8 cellular contexts compared by ENCODE assay signal in genomic region chr11:130001491-130002351, GRCh38. TPM values are rescaled to one million over a fixed set of nuclear protein-coding genes. Genes with fewer than 3 reads are reported as not detected.
DNase-seq lines count a peak whose midpoint lies in the region; ATAC-seq and TF ChIP-seq lines count a peak whose summit lies in the region.

No MANE protein-coding gene starts in this region.

- TF ChIP-seq CTCF in HL-60 (IDR thresholded peaks at IDR 0.05; ENCODE audit: insufficient read depth, low read length): no peak

- H3K27me3 ChIP-seq in HL-60 (ENCODE audit: insufficient read depth, poor library complexity, severe bottlenecking): no peaks in the 10 kb centered on the region

- DNase-seq in DMS53 (lab: John Stamatoyannopoulos, UW): peak; percentile 91
- peak; percentile 28 to 29 for DNase-seq in HL-60 (ENCODE audit: low read depth in 1 of 2, low spot score in 1 of 2)
- peak in 1 of 3 donors; percentile 17 for DNase-seq in T-helper 17 cell
- peak; percentile 50 for DNase-seq in cerebellar cortex (ENCODE audit: low spot score)
- peak; percentile 42 for DNase-seq in kidney tubule cell (ENCODE audit: low spot score)
- DNase-seq in stimulated activated CD4-positive, alpha-beta T cell treated with anti-CD3 and anti-CD28 coated beads, Interleukin-1b, Interleukin-23, amount 100 ng/mL, for 48 hours: peak; percentile 25
- DNase-seq in A172 (ENCODE audit: low spot score): no peak

- H3K27me3 Mint-ChIP-seq in T-helper 17 cell: no peaks in the 10 kb centered on the region

- peak overlapping the region; percentile 94 for H3K4me3 Mint-ChIP-seq in T-helper 17 cell

- H3K27ac Mint-ChIP-seq in T-helper 17 cell: peak overlapping the region; percentile 99

- H3K36me3 Mint-ChIP-seq in T-helper 17 cell (ENCODE audit: low read depth): peaks cover 5% of the 10 kb centered on the region

- peak overlapping the region; percentile 51 for H3K4me3 ChIP-seq in HL-60 (replicated peaks; ENCODE audit: insufficient read depth, low read length)

- H3K9me3 ChIP-seq in T-helper 17 cell (ENCODE audit: control insufficient read depth, low read length, poor library complexity, severe bottlenecking): no peaks in the 10 kb centered on the region

- peak; percentile 18 for ATAC-seq in GM21367 (IDR thresholded peaks at IDR 0.05; ENCODE audit: unreplicated experiment)
- ATAC-seq in T-helper 17 cell: peak; percentile 29

- H3K27ac ChIP-seq in HL-60 (replicated peaks): peak overlapping the region; percentile 100

- peaks cover 27% of the 10 kb centered on the region for H3K4me1 Mint-ChIP-seq in T-helper 17 cell

RNA-seq across cellular contexts. Expression of gene PRDM10, which starts 0.9 kb away (rescaled TPM):
- total RNA-seq in T-helper 17 cell: 10 to 100 TPM; 11.6 to 12.2 TPM
- total RNA-seq in A172 (2014; rRNA removed; shearing (Covaris generic)): 4.6 and 5.5 TPM in 2 replicates
